8 cellular contexts compared by ENCODE assay signal in the genomic region with DNA sequence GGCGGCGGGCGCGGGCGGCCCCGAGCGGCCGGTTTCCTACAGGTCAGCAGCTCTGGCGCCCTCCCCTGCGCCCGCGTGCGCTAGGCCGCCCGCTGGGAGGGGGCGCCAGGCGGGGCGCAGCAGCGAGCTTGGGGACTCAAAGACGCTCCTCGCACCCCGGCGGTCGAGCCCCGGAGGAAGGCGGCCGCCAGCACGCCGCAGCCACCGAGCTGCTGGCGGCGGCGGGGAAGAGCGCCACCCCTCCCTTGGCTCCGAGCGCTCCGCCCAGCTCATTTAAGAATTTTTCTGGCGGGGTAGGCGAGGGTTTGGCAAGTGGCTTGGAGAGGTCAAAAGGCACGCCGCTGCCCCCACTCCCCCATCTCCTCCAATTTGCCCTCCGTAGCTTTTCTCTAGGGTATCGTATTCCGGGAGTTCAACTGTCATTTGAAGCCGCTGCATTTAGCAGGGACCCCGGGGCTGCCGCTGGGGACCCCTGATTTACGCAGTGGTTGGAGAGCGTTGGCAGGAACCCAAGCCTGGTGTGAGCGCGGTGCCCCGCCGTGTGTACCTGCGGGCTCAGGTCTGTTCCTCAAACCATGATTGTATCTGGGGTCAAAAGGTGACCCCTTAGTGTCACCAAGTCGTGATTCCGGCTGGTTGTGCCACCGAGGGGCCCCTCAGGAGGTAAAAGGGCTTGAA. TPM values are rescaled to one million over a fixed set of nuclear protein-coding genes. Genes with fewer than 3 reads are reported as not detected.
DNase-seq lines count a peak whose midpoint lies in the region; ATAC-seq, FAIRE-seq and TF ChIP-seq lines count a peak whose summit lies in the region.

No MANE protein-coding gene starts in this region.

- no peaks in the 10 kb centered on the region for H3K36me3 ChIP-seq in SU-DHL-6 (ENCODE audit: low read length)
- no peaks in the 10 kb centered on the region for H3K36me3 ChIP-seq in bronchial epithelial cell (ENCODE audit: control insufficient read depth, insufficient read depth, low read length)
- no peaks in the 10 kb centered on the region for H3K36me3 ChIP-seq in kidney (ENCODE audit: control insufficient read depth in 1 of 2, insufficient read depth in 2 of 2, low read length in 2 of 2)

- no peak overlapping the region for H2AFZ ChIP-seq in SU-DHL-6 (ENCODE audit: low read depth, low read length, severe bottlenecking)

- H3K27ac ChIP-seq in SU-DHL-6 (ENCODE audit: low read depth, low read length) (no peak overlapping the region), kidney (ENCODE audit: low read depth in 2 of 2, low read length in 2 of 2) (peak overlapping the region; percentile 54 to 86)

- TF ChIP-seq CTCF in SU-DHL-6 (IDR thresholded peaks at IDR 0.05; ENCODE audit: insufficient read depth, low read length, poor library complexity, severe bottlenecking): no peak
- TF ChIP-seq CTCF in bronchial epithelial cell (IDR thresholded peaks at IDR 0.05; ENCODE audit: insufficient read depth, low read length, severe bottlenecking): peak; percentile 45
- TF ChIP-seq CTCF in kidney (IDR thresholded peaks at IDR 0.05; ENCODE audit: borderline replicate concordance, extremely low read depth, insufficient read depth): no peak

- no peaks in the 10 kb centered on the region for H3K79me2 ChIP-seq in SU-DHL-6 (ENCODE audit: insufficient read depth, low read length)

- H3K9ac ChIP-seq in SU-DHL-6 (ENCODE audit: low read length) (no peak overlapping the region), kidney (ENCODE audit: low read length in 2 of 2) (peak overlapping the region; percentile 24 to 46)

- H3K4me2 ChIP-seq in SU-DHL-6 (ENCODE audit: low read depth, low read length, poor library complexity, severe bottlenecking): peak overlapping the region; percentile 15

- H3K27me3 ChIP-seq in SU-DHL-6 (ENCODE audit: low read length) (no peaks in the 10 kb centered on the region; the same call in 1 of the 2 replicates), bronchial epithelial cell (ENCODE audit: control insufficient read depth, insufficient read depth, low read length) (no peaks in the 10 kb centered on the region)

- H3K9me2 ChIP-seq in SU-DHL-6 (replicated peaks; ENCODE audit: insufficient read depth, low read length): no peaks in the 10 kb centered on the region

- in situ Hi-C loops in KBM-7 (cut with MboI; ENCODE audit: low pct_unique_long_range_greater_than_20kb, low sequenced_read_pairs): no loop called here

- H3K4me3 ChIP-seq in SU-DHL-6 (ENCODE audit: insufficient read depth, low read length, poor library complexity, severe bottlenecking) (no peak overlapping the region), bronchial epithelial cell (ENCODE audit: low read depth, low read length) (peak overlapping the region; percentile 49), kidney (ENCODE audit: low read length in 2 of 2) (peak overlapping the region; percentile 55 to 71)

- peak; percentile 27 for ATAC-seq in GM21515 (IDR thresholded peaks at IDR 0.05; ENCODE audit: unreplicated experiment)

- intact Hi-C loops in kidney (cut with DNase I): no loop called here

- H3K9me3 ChIP-seq in SU-DHL-6 (ENCODE audit: insufficient read depth, low read length) (no peaks in the 10 kb centered on the region), kidney (ENCODE audit: control insufficient read depth in 1 of 2, low read length in 2 of 2) (no peaks in the 10 kb centered on the region)

- FAIRE-seq in bronchial epithelial cell (lab: Jason Lieb, UNC) (no peak), kidney (lab: Jason Lieb, UNC) (no peak)

- peaks cover 4% of the 10 kb centered on the region; the same call in 1 of the 2 replicates for H3F3A ChIP-seq in SU-DHL-6 (ENCODE audit: insufficient read depth)

- no peaks in the 10 kb centered on the region for H4K20me1 ChIP-seq in SU-DHL-6 (ENCODE audit: low read depth, low read length)

- DNase-seq in ELR (ENCODE audit: low read depth) (peak; percentile 72), KBM-7 (peak; percentile 86), bronchial epithelial cell (ENCODE audit: low read depth) (no peak), kidney (peak; percentile 90), midbrain (lab: John Stamatoyannopoulos, UW) (no peak)
- peak; percentile 37 for DNase-seq in stimulated activated CD4-positive, alpha-beta T cell treated with anti-CD3 and anti-CD28 coated beads, Interleukin-4, amount 100 ng/mL, for 24 hours

- H3K4me1 ChIP-seq in kidney (ENCODE audit: control insufficient read depth in 1 of 2, insufficient read depth in 1 of 2, low read depth in 1 of 2, low read length in 2 of 2): peaks cover 12 to 18% of the 10 kb centered on the region in 2 donors

RNA-seq across cellular contexts. Expression of gene GSE1, which starts 59.5 kb away (rescaled TPM):
- total RNA-seq in bronchial epithelial cell: 12.9 and 25.5 TPM in 2 replicates
- total RNA-seq in kidney: 92.8 TPM
- 9.5 TPM for polyA plus RNA-seq in kidney (ENCODE audit: insufficient read depth, low read depth, low replicate concordance)

Comparison
In these comparisons a context has a peak if more than half of its experiments do, and no peak if none do; other contexts are left out.
1. DNase-seq: peak in ELR (single experiment), KBM-7 (single experiment), kidney (single experiment) and stimulated activated CD4-positive, alpha-beta T cell treated with anti-CD3 and anti-CD28 coated beads, Interleukin-4, amount 100 ng/mL, for 24 hours (single experiment); none in bronchial epithelial cell (single experiment) and midbrain (single experiment).